Comparison of ENCODE assay signal across 16 cellular contexts in the genomic region with DNA sequence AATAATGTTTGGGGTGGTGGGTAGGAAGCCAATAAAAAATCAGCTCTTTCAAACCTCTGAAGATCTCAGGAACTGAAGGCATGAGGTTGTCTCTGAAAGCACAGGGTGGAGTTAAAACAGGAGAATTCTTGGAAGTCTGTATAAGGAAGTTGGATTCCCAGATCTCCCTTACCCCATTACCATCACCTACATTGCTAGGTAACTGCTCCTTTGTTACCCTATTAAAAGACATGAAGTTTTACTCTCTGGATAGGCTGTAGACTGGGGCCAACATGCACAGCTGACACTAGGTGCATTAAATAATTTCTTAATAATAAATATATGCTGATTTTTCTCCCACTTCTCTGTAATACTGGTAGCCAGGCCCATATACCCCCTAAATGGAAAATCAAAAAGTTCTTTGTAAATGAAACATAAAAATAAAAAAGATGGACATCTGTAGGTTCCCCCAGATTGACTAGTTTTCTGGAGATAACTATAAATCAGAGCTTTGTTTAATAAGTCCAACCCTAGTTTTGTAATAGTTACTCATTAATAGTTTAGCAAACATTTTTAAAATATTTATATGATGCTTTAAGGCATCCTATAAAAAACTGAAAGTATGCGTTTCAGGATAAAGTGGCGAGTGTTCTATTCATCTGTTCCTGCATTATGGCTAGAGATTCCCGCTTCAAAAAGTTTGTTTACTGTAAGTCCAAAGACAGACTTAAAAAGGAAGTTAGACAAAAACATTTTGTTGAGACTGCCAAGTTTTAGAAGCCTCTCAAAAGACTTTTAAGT.
DNase-seq lines count a peak whose midpoint lies in the region; ATAC-seq, FAIRE-seq and TF ChIP-seq lines count a peak whose summit lies in the region.
"Had no signal": no experiment of that assay in that cellular context is flagged by ENCODE, and none has a peak within 500 bp of the region (broad histone marks: within the 10 kb centered on the region; RNA-seq: fewer than 3 reads in every experiment).

No MANE protein-coding gene starts in this region.

- H3K9me1 ChIP-seq in IMR-90 (ENCODE audit: insufficient read depth, low read length) = no peaks in the 10 kb centered on the region

- H2AK5ac ChIP-seq in IMR-90 (ENCODE audit: low read depth, low read length) (no peak overlapping the region), mesenchymal stem cell (ENCODE audit: low read length, severe bottlenecking) (no peak overlapping the region)

- no peak overlapping the region for H3K56ac ChIP-seq in IMR-90 (ENCODE audit: extremely low read depth, insufficient read depth, low read length)

- H4K5ac ChIP-seq in IMR-90 (ENCODE audit: low read depth, low read length) = no peak overlapping the region; the same call in 1 of the 2 replicates

- H2AK9ac ChIP-seq in IMR-90 (replicated peaks; ENCODE audit: low read depth, low read length, poor library complexity) = no peak overlapping the region

- H3K4me1 ChIP-seq in A549 (peaks cover 48% of the 10 kb centered on the region), IMR-90 (ENCODE audit: control insufficient read depth, insufficient read depth, low read length) (peaks cover 2% of the 10 kb centered on the region), mesenchymal stem cell (ENCODE audit: control insufficient read depth, insufficient read depth, low read depth, low read length) (no peaks in the 10 kb centered on the region), PC-9 (replicated peaks; ENCODE audit: insufficient read depth) (peaks cover 2% of the 10 kb centered on the region)

- intact Hi-C loops in IMR-90 (cut with micrococcal nuclease) = no loop called here
- intact Hi-C loops in PC-9 (cut with micrococcal nuclease; ENCODE audit: unreplicated experiment) = loop anchor here (10.0 kb wide), 1 partner anchor 961 kb away; no protein-coding TSS in a partner anchor

- no peak overlapping the region for H2BK15ac ChIP-seq in IMR-90 (ENCODE audit: low read depth, low read length)
- H2BK15ac ChIP-seq in mesenchymal stem cell (ENCODE audit: low read depth, poor library complexity, severe bottlenecking) = no peak overlapping the region

- H3K9ac ChIP-seq in IMR-90 (ENCODE audit: low read depth, low read length) (no peak overlapping the region), mesenchymal stem cell (ENCODE audit: low read length) (no peak overlapping the region)
- H3K9ac ChIP-seq: GM23248 had no signal

- H2AFZ ChIP-seq in IMR-90 (replicated peaks; ENCODE audit: low read length, poor library complexity) (no peak overlapping the region), mesenchymal stem cell (ENCODE audit: low read depth, low read length) (no peak overlapping the region), PC-9 (no peak overlapping the region)
- H2AFZ ChIP-seq: GM23248 had no signal

- 0 out of 2 replicates have a peak overlapping the region, but pooled peaks have one; percentile 50 for H2BK20ac ChIP-seq in IMR-90 (ENCODE audit: low read depth, low read length)

- BruUV-seq in IMR-90 (replicated peaks; lab: Mats Ljungman, UMichigan) (no TSS peak), PC-9 (replicated peaks; lab: Mats Ljungman, UMichigan) (no TSS peak)

- no peak overlapping the region; a peak in 2 of 4 replicates for H4K8ac ChIP-seq in IMR-90 (ENCODE audit: low read depth in 2 of 2, low read length in 2 of 2)
- no peak overlapping the region for H4K8ac ChIP-seq in mesenchymal stem cell (ENCODE audit: low read length)

- H3K18ac ChIP-seq in IMR-90 (ENCODE audit: low read depth, low read length) = no peak overlapping the region
- no peak overlapping the region for H3K18ac ChIP-seq in mesenchymal stem cell (ENCODE audit: low read depth in 1 of 2, low read length in 2 of 2)

- no peaks in the 10 kb centered on the region for H3K9me2 ChIP-seq in PC-9 (ENCODE audit: insufficient read depth)

- peak overlapping the region; percentile 10; the same call in 1 of the 3 replicates for H3K4me3 ChIP-seq in A549
- no peak overlapping the region for H3K4me3 ChIP-seq in IMR-90 (ENCODE audit: insufficient read depth, low read depth, low read length)
- H3K4me3 ChIP-seq in mesenchymal stem cell (ENCODE audit: insufficient read depth in 1 of 2, low read depth in 1 of 2, low read length in 2 of 2) = no peak overlapping the region
- no peak overlapping the region for H3K4me3 ChIP-seq in H7 (ENCODE audit: insufficient read depth, low read depth, low read length)
- no peak overlapping the region for H3K4me3 ChIP-seq in PC-9
- H3K4me3 ChIP-seq: GM12878, GM23248 had no signal

- FAIRE-seq in A549 (lab: Jason Lieb, UNC) = no peak
- FAIRE-seq: GM12878, GM18507 had no signal

- no peak overlapping the region; the same call in 1 of the 2 replicates for H3K4ac ChIP-seq in IMR-90 (ENCODE audit: low read depth, low read length)
- H3K4ac ChIP-seq in mesenchymal stem cell (ENCODE audit: low read depth in 1 of 2, low read length in 2 of 2) = no peak overlapping the region

- TF ChIP-seq POLR2A in A549 (IDR thresholded peaks at IDR 0.05; ENCODE audit: low read length) (no peak), IMR-90 (IDR thresholded peaks at IDR 0.05; ENCODE audit: low read depth, low read length) (no peak)

- 7% methylated on average over 3 of the region's 3 CpGs for WGBS in A549 (ENCODE audit: missing lambda C conversion rate)
- no CpG with 5 or more reads among the region's 3 CpGs for WGBS in IMR-90 (ENCODE audit: extremely low coverage in 2 of 2, insufficient read length in 1 of 2), 2 experiments
- 83% methylated on average over 2 of the region's 3 CpGs for WGBS in mesenchymal stem cell

- H3K14ac ChIP-seq in IMR-90 (replicated peaks; ENCODE audit: low read depth, low read length) (no peak overlapping the region), mesenchymal stem cell (ENCODE audit: low read length in 2 of 2) (no peak overlapping the region)

- H4K91ac ChIP-seq in IMR-90 (ENCODE audit: insufficient read depth, low read depth, low read length) = no peak overlapping the region
- H4K91ac ChIP-seq in mesenchymal stem cell (ENCODE audit: low read length) = no peak overlapping the region

- H3K27ac ChIP-seq in A549 (peak overlapping the region; percentile 69 to 74), IMR-90 (ENCODE audit: insufficient read depth, low read length) (no peak overlapping the region), mesenchymal stem cell (ENCODE audit: low read length, poor library complexity, severe bottlenecking) (no peak overlapping the region), PC-9 (no peak overlapping the region)
- H3K27ac ChIP-seq: GM23248, HL-60 had no signal

- POLR2A ChIA-PET in A549 (lab: Yijun Ruan, JAX) (no interaction called here), IMR-90 (lab: Charles Lee; ENCODE audit: unreplicated experiment) (no interaction called here), PC-9 (lab: Charles Lee; ENCODE audit: unreplicated experiment) (interaction anchor here (0.6 kb wide), 1 partner anchor 325 kb away, joined by 3 read pairs; no protein-coding TSS in a partner anchor)

- H3K79me1 ChIP-seq in IMR-90 (ENCODE audit: low read depth in 1 of 2, low read length in 2 of 2) (peaks cover 11 to 16% of the 10 kb centered on the region in 2 experiments), mesenchymal stem cell (replicated peaks; ENCODE audit: low read length, poor library complexity, severe bottlenecking) (peaks cover 2% of the 10 kb centered on the region)

- no peak overlapping the region for H2BK12ac ChIP-seq in mesenchymal stem cell (ENCODE audit: low read length in 2 of 2)

- H3K4me2 ChIP-seq in A549 (peak overlapping the region; percentile 70), IMR-90 (ENCODE audit: low read depth, low read length) (peak overlapping the region; percentile 54; the same call in 1 of the 2 replicates), mesenchymal stem cell (ENCODE audit: low read length, poor library complexity, severe bottlenecking) (no peak overlapping the region), PC-9 (no peak overlapping the region)

- no peaks in the 10 kb centered on the region for H3K79me2 ChIP-seq in PC-9 (ENCODE audit: low read depth)

- CTCF ChIA-PET in A549 (lab: Yijun Ruan, JAX) = interaction anchor here (1.6 kb wide), 1 partner anchor 345 kb away, joined by 5 read pairs; no protein-coding TSS in a partner anchor
- CTCF ChIA-PET in IMR-90 (lab: Yijun Ruan, JAX) = no interaction called here
- CTCF ChIA-PET in PC-9 (lab: Charles Lee) = no interaction called here

- H3F3A ChIP-seq in PC-9 (ENCODE audit: insufficient read depth, low read depth) = no peaks in the 10 kb centered on the region

- ATAC-seq in A549 = peak; percentile 24 to 82; a peak in 4 of 6 replicates
- no peak for ATAC-seq in IMR-90 (ENCODE audit: low read depth)
- ATAC-seq: GM12878 had no signal

- H4K20me1 ChIP-seq in IMR-90 (ENCODE audit: insufficient read depth, low read length) (no peaks in the 10 kb centered on the region), PC-9 (ENCODE audit: insufficient read depth) (no peaks in the 10 kb centered on the region)

- TF ChIP-seq EP300 in A549 (IDR thresholded peaks at IDR 0.05) = no peak

- no peak overlapping the region for H3K23ac ChIP-seq in IMR-90 (ENCODE audit: low read depth, low read length)
- H3K23ac ChIP-seq in mesenchymal stem cell (ENCODE audit: low read length in 2 of 2) = no peak overlapping the region

- H2BK5ac ChIP-seq in IMR-90 (ENCODE audit: low read depth, low read length, poor library complexity, severe bottlenecking) = no peak overlapping the region
- H2BK5ac ChIP-seq in mesenchymal stem cell (ENCODE audit: low read depth, low read length, poor library complexity, severe bottlenecking) = no peak overlapping the region

- H3K9me3 ChIP-seq in A549 (no peaks in the 10 kb centered on the region), IMR-90 (ENCODE audit: control insufficient read depth, insufficient read depth, low read length) (no peaks in the 10 kb centered on the region), mesenchymal stem cell (ENCODE audit: control insufficient read depth, low read length) (no peaks in the 10 kb centered on the region), PC-9 (ENCODE audit: insufficient read depth, low read depth) (peaks cover 3% of the 10 kb centered on the region; the same call in 1 of the 2 replicates)

- dilution Hi-C loops in IMR-90 (cut with HindIII; ENCODE audit: low sequenced_read_pairs, unreplicated experiment) = no loop called here

- TF ChIP-seq CTCF in A549 (IDR thresholded peaks at IDR 0.05) (no peak), IMR-90 (conservative IDR thresholded peaks at IDR 0.05; ENCODE audit: low read depth, low read length) (no peak), PC-9 (conservative IDR thresholded peaks at IDR 0.05) (no peak)

- in situ Hi-C loops in IMR-90 (cut with MboI; ENCODE audit: low sequenced_read_pairs) = no loop called here

- TF ChIP-seq RAD21 in A549 (conservative IDR thresholded peaks at IDR 0.05 in 1 of 2, IDR thresholded peaks at IDR 0.05 in 1 of 2) = no peak
- no peak for TF ChIP-seq RAD21 in IMR-90 (IDR thresholded peaks at IDR 0.05; ENCODE audit: low read length)

- H3K36me3 ChIP-seq in IMR-90 (ENCODE audit: control insufficient read depth, insufficient read depth, low read length) (no peaks in the 10 kb centered on the region), mesenchymal stem cell (ENCODE audit: control insufficient read depth in 1 of 2, insufficient read depth in 2 of 2, low read depth in 1 of 2, low read length in 2 of 2) (no peaks in the 10 kb centered on the region), H7 (replicated peaks; ENCODE audit: control insufficient read depth, insufficient read depth, low read length) (no peaks in the 10 kb centered on the region; the same call in 1 of the 2 replicates), PC-9 (ENCODE audit: low read depth) (no peaks in the 10 kb centered on the region)

- peak overlapping the region; percentile 36; the same call in 1 of the 2 replicates for H2BK120ac ChIP-seq in IMR-90 (ENCODE audit: low read depth, low read length)
- no peak overlapping the region for H2BK120ac ChIP-seq in mesenchymal stem cell (ENCODE audit: low read depth, low read length)

- DNase-seq in A549 (ENCODE audit: low read depth in 1 of 2, low spot score in 1 of 2) (peak; percentile 3 to 66), IMR-90 (peak; percentile 8), fibroblast of peridontal ligament (ENCODE audit: extremely low read depth) (peak; percentile 17), mesenchymal stem cell (peak; percentile 15), H7 (no peak), PC-9 (no peak)
- no peak for DNase-seq in activated naive CD4-positive, alpha-beta T cell treated with Interleukin-2 at 50 U/mL for 16 hours
- DNase-seq: C1 segment of cervical spinal cord; Calu3; CD4-positive, alpha-beta T cell; DMS 273 treated with DMSO at 0.1 percent for 48 hours; GM23248; H9 had no signal

- H3K27me3 ChIP-seq in IMR-90 (ENCODE audit: control insufficient read depth, insufficient read depth, low read length) = no peaks in the 10 kb centered on the region
- no peaks in the 10 kb centered on the region for H3K27me3 ChIP-seq in mesenchymal stem cell (ENCODE audit: control insufficient read depth in 1 of 2, insufficient read depth in 1 of 2, low read length in 2 of 2)
- H3K27me3 ChIP-seq in H7 (ENCODE audit: control insufficient read depth, insufficient read depth, low read length) = no peaks in the 10 kb centered on the region
- H3K27me3 ChIP-seq in PC-9 (ENCODE audit: insufficient read depth, low read depth) = no peaks in the 10 kb centered on the region

Comparison
In these comparisons a context has a peak if more than half of its experiments do, and no peak if none do; other contexts are left out.
1. DNase-seq: peak in A549 (2 of 2), IMR-90 (single experiment), fibroblast of peridontal ligament (single experiment) and mesenchymal stem cell (single experiment); none in H7 (single experiment), PC-9 (0 of 2) and activated naive CD4-positive, alpha-beta T cell treated with Interleukin-2 at 50 U/mL for 16 hours (single experiment).
2. H3K27ac ChIP-seq: peak in A549 (2 of 2); none in IMR-90 (single experiment), mesenchymal stem cell (single experiment) and PC-9 (single experiment).
3. H3K4me2 ChIP-seq: peak in A549 (single experiment) and IMR-90 (single experiment); none in mesenchymal stem cell (single experiment) and PC-9 (single experiment).